In the genomic region with DNA sequence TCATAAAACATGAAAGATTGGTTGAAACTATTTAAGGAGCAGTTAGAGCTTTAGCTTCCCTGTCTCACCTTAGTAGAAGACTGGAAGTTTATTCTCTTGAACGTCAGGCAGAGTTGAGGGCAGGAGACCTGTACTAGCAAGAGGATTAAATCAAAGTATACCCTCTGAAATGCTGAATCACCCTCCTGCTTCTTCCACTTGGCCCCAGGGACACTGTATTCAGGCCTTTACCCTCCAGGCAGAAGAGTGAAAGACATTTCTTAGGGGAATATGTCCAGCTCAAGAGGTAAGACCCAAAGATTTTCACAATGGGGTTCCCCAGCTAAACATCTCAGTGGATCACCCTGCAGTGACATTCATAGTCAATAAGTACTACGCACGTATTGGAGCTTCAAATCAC, we compare ENCODE assay signal across 29 cellular contexts. TPM values are rescaled to one million over a fixed set of nuclear protein-coding genes. Genes with fewer than 3 reads are reported as not detected.
A peak's percentile ranks its signal among the peaks of the same experiment; 100 is the strongest.
DNase-seq lines count a peak whose midpoint lies in the region; ATAC-seq and TF ChIP-seq lines count a peak whose summit lies in the region.
"Had no signal": no experiment of that assay in that cellular context is flagged by ENCODE, and none has a peak within 500 bp of the region (broad histone marks: within the 10 kb centered on the region; RNA-seq: fewer than 3 reads in every experiment).

No MANE protein-coding gene starts in this region.

- H3K4me3 ChIP-seq in ACC112 (ENCODE audit: low read depth, low read length) (no peak overlapping the region), NB4 (ENCODE audit: low read depth, low read length) (no peak overlapping the region), Panc1 (ENCODE audit: low read depth in 2 of 2, low read length in 2 of 2) (no peak overlapping the region), neural progenitor cell (no peak overlapping the region), prostate gland (no peak overlapping the region)
- H3K4me3 ChIP-seq: A549, SJSA1 had no signal

- H3K4me2 ChIP-seq in neural progenitor cell, result no peak overlapping the region
- H3K4me2 ChIP-seq: A549 had no signal

- no peaks in the 10 kb centered on the region for H3K9me3 ChIP-seq in Panc1 (ENCODE audit: control insufficient read depth, insufficient read depth, low read depth, low read length)
- H3K9me3 ChIP-seq in neural progenitor cell (ENCODE audit: low read depth), result no peaks in the 10 kb centered on the region
- H3K9me3 ChIP-seq in prostate gland, result no peaks in the 10 kb centered on the region
- H3K9me3 ChIP-seq: A549, SJSA1 had no signal

- no peaks in the 10 kb centered on the region for H3K9me3 Mint-ChIP-seq in neural progenitor cell
- H3K9me3 Mint-ChIP-seq: CD8-positive, alpha-beta T cell; T-cell had no signal

- H3K27me3 Mint-ChIP-seq in neural progenitor cell (ENCODE audit: insufficient read depth, low read depth), result peaks cover 10% of the 10 kb centered on the region
- H3K27me3 Mint-ChIP-seq: T-cell had no signal

- no peaks in the 10 kb centered on the region for H3K79me2 ChIP-seq in ACC112 (ENCODE audit: control insufficient read depth, insufficient read depth, low read length, unreplicated experiment)
- H3K79me2 ChIP-seq in neural progenitor cell (ENCODE audit: low read depth), result no peaks in the 10 kb centered on the region

- intact Hi-C loops in Panc1 (cut with micrococcal nuclease; ENCODE audit: unreplicated experiment), result no loop called here
- intact Hi-C loops in prostate gland (cut with DNase I), result no loop called here

- H3K4me1 Mint-ChIP-seq in neural progenitor cell, result no peaks in the 10 kb centered on the region
- H3K4me1 Mint-ChIP-seq: T-cell had no signal

- CTCF ChIA-PET in Panc1 (lab: Charles Lee), result no interaction called here
- CTCF ChIA-PET in HEK293T (lab: Yijun Ruan, JAX), result no interaction called here

- no peak overlapping the region for H3K4me3 Mint-ChIP-seq in neural progenitor cell
- H3K4me3 Mint-ChIP-seq: CD8-positive, alpha-beta T cell; T-cell had no signal

- H3K27ac ChIP-seq in ACC112 (ENCODE audit: low read depth, low read length), result peak overlapping the region; percentile 99; the same call in 1 of the 2 replicates
- H3K27ac ChIP-seq in Panc1 (ENCODE audit: low read length), result no peak overlapping the region
- H3K27ac ChIP-seq in neural progenitor cell, result no peak overlapping the region
- H3K27ac ChIP-seq in prostate gland, result no peak overlapping the region
- H3K27ac ChIP-seq: A549, HL-60, SJSA1 had no signal

- 0 out of 2 replicates have a peak, but pooled peaks have one; percentile 6 for ATAC-seq in Panc1
- ATAC-seq: A549; CD8-positive, alpha-beta T cell; HCT116; T-cell had no signal

- 67% methylated on average over 3 of the region's 3 CpGs for WGBS in prostate gland

- in situ Hi-C loops in Panc1 (cut with HindIII; ENCODE audit: low pct_unique_long_range_greater_than_20kb, low sequenced_read_pairs) (no loop called here), KBM-7 (cut with MboI; ENCODE audit: low pct_unique_long_range_greater_than_20kb, low sequenced_read_pairs) (no loop called here)

- no TSS peak for BruUV-seq in Panc1 (replicated peaks; lab: Mats Ljungman, UMichigan)

- H3K27me3 ChIP-seq in ACC112 (ENCODE audit: insufficient read depth, low read length) (no peaks in the 10 kb centered on the region), Panc1 (ENCODE audit: control insufficient read depth, insufficient read depth, low read length) (no peaks in the 10 kb centered on the region), neural progenitor cell (no peaks in the 10 kb centered on the region), prostate gland (replicated peaks; ENCODE audit: insufficient read depth) (no peaks in the 10 kb centered on the region)
- H3K27me3 ChIP-seq: SJSA1 had no signal

- H3K36me3 ChIP-seq in ACC112 (ENCODE audit: insufficient read depth, low read length), result no peaks in the 10 kb centered on the region
- no peaks in the 10 kb centered on the region for H3K36me3 ChIP-seq in Panc1 (ENCODE audit: control insufficient read depth, insufficient read depth, low read length)
- no peaks in the 10 kb centered on the region for H3K36me3 ChIP-seq in neural progenitor cell
- H3K36me3 ChIP-seq in prostate gland, result no peaks in the 10 kb centered on the region
- H3K36me3 ChIP-seq: SJSA1 had no signal

- no peak overlapping the region for H3K27ac Mint-ChIP-seq in neural progenitor cell
- H3K27ac Mint-ChIP-seq: CD8-positive, alpha-beta T cell; T-cell had no signal

- POLR2A ChIA-PET in Panc1 (lab: Charles Lee), result no interaction called here
- POLR2A ChIA-PET in HEK293T (lab: Yijun Ruan, JAX), result interaction anchor here (0.8 kb wide), 1 partner anchor 18 kb away, joined by 3 read pairs; a partner anchor contains a TSS

- H2AFZ ChIP-seq in ACC112 (ENCODE audit: low read length, unreplicated experiment), result no peak overlapping the region
- peak overlapping the region; percentile 26 for H2AFZ ChIP-seq in neural progenitor cell (replicated peaks)

- no peaks in the 10 kb centered on the region for H3F3A ChIP-seq in neural progenitor cell (ENCODE audit: low read depth)

- no peaks in the 10 kb centered on the region for H3K36me3 Mint-ChIP-seq in neural progenitor cell
- H3K36me3 Mint-ChIP-seq: CD8-positive, alpha-beta T cell; T-cell had no signal

- peak; percentile 1 for DNase-seq in NB4 (ENCODE audit: low read depth)
- DNase-seq in Panc1 (ENCODE audit: low read depth, low spot score), result no peak
- DNase-seq in neural progenitor cell (ENCODE audit: low spot score), result no peak
- no peak for DNase-seq in HEK293T (ENCODE audit: extremely low spot score)
- no peak for DNase-seq in prostate gland (ENCODE audit: low spot score)
- no peak for DNase-seq in NCI-H82 (lab: John Stamatoyannopoulos, UW)
- DNase-seq in KBM-7, result no peak
- DNase-seq: C1 segment of cervical spinal cord; CD8-positive, alpha-beta T cell; DMS 273 treated with DMSO at 0.1 percent for 48 hours; DMS79 treated with DMSO at 0.1 percent for 48 hours; GF-D8; Kasumi-1; MV-4-11; NCI-H1105 treated with DMSO at 0.1 percent for 48 hours; NCI-H2029; NCI-H446; NCI-H524 treated with DMSO at 0.1 percent for 48 hours; NCI-H774; Right ventricle myocardium superior; RPMI8226; T-cell had no signal

- H3K9ac ChIP-seq in neural progenitor cell, result no peak overlapping the region

- H3K4me1 ChIP-seq in ACC112 (ENCODE audit: control insufficient read depth, insufficient read depth, low read length, unreplicated experiment) (peaks cover 38% of the 10 kb centered on the region), Panc1 (ENCODE audit: control insufficient read depth, insufficient read depth, low read length) (no peaks in the 10 kb centered on the region), neural progenitor cell (no peaks in the 10 kb centered on the region), prostate gland (replicated peaks) (no peaks in the 10 kb centered on the region)
- H3K4me1 ChIP-seq: SJSA1 had no signal

- no peak for TF ChIP-seq CTCF in NB4 (IDR thresholded peaks at IDR 0.05; ENCODE audit: low read depth, low read length)
- no peak for TF ChIP-seq CTCF in Panc1 (IDR thresholded peaks at IDR 0.05)
- no peak for TF ChIP-seq CTCF in neural progenitor cell (IDR thresholded peaks at IDR 0.05)
- TF ChIP-seq CTCF in prostate gland (IDR thresholded peaks at IDR 0.05), result no peak

- TF ChIP-seq POLR2A in NB4 (IDR thresholded peaks at IDR 0.05; ENCODE audit: extremely low read depth, insufficient read length) (no peak), prostate gland (IDR thresholded peaks at IDR 0.05) (no peak)

- H4K20me1 ChIP-seq in neural progenitor cell (ENCODE audit: low read depth), result no peaks in the 10 kb centered on the region

TF ChIP-seq in HEK293T, 16 proteins besides CTCF, POLR2A, EP300 and RAD21:
- TF ChIP-seq FOXM1 (IDR thresholded peaks at IDR 0.05; ENCODE audit: borderline replicate concordance) (no peak), HDGF (IDR thresholded peaks at IDR 0.05; ENCODE audit: borderline replicate concordance) (no peak)

RNA-seq across cellular contexts. Expression of a gene that starts 11.9 kb away (rescaled TPM):
- total RNA-seq in Panc1 (2021; ENCODE audit: unreplicated experiment) (not detected), neural progenitor cell (ENCODE audit: low replicate concordance) (0.12 and 0.56 TPM in 2 replicates), prostate gland (not detected)
- polyA plus RNA-seq in Panc1 (2012; ENCODE audit: insufficient read length), result not detected
- total RNA-seq: CD8-positive, alpha-beta T cell; H4; M059J; Right ventricle myocardium superior; SJSA1; T-cell had no signal
- polyA plus RNA-seq: A549 had no signal

RNA-seq across cellular contexts. Expression of a gene that starts 18.5 kb away (rescaled TPM):
- 1.2 TPM for total RNA-seq in Panc1 (2021; ENCODE audit: unreplicated experiment)
- polyA plus RNA-seq in Panc1 (2012; ENCODE audit: insufficient read length), result not detected
- total RNA-seq in neural progenitor cell (ENCODE audit: low replicate concordance), result not detected in 2 replicates
- not detected for total RNA-seq in prostate gland
- total RNA-seq: CD8-positive, alpha-beta T cell; H4; M059J; SJSA1 had no signal
- polyA plus RNA-seq: A549 had no signal

RNA-seq across cellular contexts. Expression of a gene that starts 19.5 kb away (rescaled TPM):
- total RNA-seq in Panc1 (2021; ENCODE audit: unreplicated experiment) (0.39 TPM), neural progenitor cell (ENCODE audit: low replicate concordance) (0.25 TPM in 1 of 2 replicates, not detected in the other), prostate gland (under 1 TPM in 1 of 2 donors, not detected in 1; 0.87 TPM)
- polyA plus RNA-seq in Panc1 (2012; ENCODE audit: insufficient read length), result not detected
- total RNA-seq: CD8-positive, alpha-beta T cell; H4; M059J; Right ventricle myocardium superior; SJSA1 had no signal
- polyA plus RNA-seq: A549 had no signal

RNA-seq across cellular contexts. Expression of a gene that starts 23.4 kb away (rescaled TPM):
- 139 TPM for total RNA-seq in Panc1 (2021; ENCODE audit: unreplicated experiment)
- polyA plus RNA-seq in Panc1 (2012; ENCODE audit: insufficient read length), result 130 TPM
- total RNA-seq in neural progenitor cell (ENCODE audit: low replicate concordance), result 38.5 and 48.2 TPM in 2 replicates
- total RNA-seq in prostate gland, result 10 to 100 TPM; 24.6 to 27.6 TPM

RNA-seq across cellular contexts. Expression of a gene that starts 26.2 kb away (rescaled TPM):
- total RNA-seq in Panc1 (2021; ENCODE audit: unreplicated experiment), result 1.7 TPM
- 0.48 TPM for polyA plus RNA-seq in Panc1 (2012; ENCODE audit: insufficient read length)
- 0.84 and 2.7 TPM in 2 replicates for total RNA-seq in neural progenitor cell (ENCODE audit: low replicate concordance)
- total RNA-seq in prostate gland, result 1,000 to 10,000 TPM in 1 of 2 donors, not detected in 1; 2,058 TPM
- total RNA-seq: M059J, SJSA1 had no signal
